ENCODE assay signal across 1 cellular context in the genomic region with DNA sequence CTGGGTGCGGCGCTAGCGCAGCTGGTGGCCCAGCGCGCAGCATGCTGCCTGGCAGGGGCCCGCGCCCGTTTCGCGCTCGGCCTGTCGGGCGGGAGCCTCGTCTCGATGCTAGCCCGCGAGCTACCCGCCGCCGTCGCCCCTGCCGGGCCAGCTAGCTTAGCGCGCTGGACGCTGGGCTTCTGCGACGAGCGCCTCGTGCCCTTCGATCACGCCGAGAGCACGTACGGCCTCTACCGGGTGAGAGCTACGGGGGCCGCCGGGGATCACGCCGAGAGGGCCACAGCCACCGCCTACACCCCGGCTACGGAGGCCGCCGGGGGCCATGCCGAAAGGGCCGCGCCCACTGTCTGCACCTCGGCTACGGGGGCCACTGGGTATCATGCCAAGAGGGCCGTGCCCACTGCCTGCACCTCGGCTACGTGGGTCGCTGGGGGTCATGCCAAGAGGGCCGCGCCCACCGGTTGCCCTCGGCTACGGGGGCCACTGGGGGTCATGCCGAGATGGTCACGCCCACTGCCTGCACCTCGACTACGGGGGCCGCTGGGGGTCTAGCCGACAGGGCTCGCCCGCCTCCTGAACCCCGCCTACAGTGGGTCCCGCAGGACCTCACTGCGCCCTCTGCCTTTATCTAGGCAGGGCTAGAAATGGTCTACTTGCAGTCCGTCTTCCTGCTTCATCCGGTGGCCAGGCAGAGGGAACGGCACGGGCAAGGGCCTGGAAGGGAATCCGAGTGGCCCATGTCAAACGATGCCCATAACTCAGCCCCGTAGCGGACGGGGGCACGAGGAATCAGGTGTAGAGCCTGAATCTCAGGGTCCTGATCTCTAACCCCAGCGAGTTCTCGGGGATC.
TF ChIP-seq lines count a peak whose summit lies in the region.

No MANE protein-coding gene starts in this region.

TF ChIP-seq in K562, 482 proteins besides CTCF, POLR2A, EP300 and RAD21 (continued from another document and continues in another):
- TF ChIP-seq, protein P1, sequence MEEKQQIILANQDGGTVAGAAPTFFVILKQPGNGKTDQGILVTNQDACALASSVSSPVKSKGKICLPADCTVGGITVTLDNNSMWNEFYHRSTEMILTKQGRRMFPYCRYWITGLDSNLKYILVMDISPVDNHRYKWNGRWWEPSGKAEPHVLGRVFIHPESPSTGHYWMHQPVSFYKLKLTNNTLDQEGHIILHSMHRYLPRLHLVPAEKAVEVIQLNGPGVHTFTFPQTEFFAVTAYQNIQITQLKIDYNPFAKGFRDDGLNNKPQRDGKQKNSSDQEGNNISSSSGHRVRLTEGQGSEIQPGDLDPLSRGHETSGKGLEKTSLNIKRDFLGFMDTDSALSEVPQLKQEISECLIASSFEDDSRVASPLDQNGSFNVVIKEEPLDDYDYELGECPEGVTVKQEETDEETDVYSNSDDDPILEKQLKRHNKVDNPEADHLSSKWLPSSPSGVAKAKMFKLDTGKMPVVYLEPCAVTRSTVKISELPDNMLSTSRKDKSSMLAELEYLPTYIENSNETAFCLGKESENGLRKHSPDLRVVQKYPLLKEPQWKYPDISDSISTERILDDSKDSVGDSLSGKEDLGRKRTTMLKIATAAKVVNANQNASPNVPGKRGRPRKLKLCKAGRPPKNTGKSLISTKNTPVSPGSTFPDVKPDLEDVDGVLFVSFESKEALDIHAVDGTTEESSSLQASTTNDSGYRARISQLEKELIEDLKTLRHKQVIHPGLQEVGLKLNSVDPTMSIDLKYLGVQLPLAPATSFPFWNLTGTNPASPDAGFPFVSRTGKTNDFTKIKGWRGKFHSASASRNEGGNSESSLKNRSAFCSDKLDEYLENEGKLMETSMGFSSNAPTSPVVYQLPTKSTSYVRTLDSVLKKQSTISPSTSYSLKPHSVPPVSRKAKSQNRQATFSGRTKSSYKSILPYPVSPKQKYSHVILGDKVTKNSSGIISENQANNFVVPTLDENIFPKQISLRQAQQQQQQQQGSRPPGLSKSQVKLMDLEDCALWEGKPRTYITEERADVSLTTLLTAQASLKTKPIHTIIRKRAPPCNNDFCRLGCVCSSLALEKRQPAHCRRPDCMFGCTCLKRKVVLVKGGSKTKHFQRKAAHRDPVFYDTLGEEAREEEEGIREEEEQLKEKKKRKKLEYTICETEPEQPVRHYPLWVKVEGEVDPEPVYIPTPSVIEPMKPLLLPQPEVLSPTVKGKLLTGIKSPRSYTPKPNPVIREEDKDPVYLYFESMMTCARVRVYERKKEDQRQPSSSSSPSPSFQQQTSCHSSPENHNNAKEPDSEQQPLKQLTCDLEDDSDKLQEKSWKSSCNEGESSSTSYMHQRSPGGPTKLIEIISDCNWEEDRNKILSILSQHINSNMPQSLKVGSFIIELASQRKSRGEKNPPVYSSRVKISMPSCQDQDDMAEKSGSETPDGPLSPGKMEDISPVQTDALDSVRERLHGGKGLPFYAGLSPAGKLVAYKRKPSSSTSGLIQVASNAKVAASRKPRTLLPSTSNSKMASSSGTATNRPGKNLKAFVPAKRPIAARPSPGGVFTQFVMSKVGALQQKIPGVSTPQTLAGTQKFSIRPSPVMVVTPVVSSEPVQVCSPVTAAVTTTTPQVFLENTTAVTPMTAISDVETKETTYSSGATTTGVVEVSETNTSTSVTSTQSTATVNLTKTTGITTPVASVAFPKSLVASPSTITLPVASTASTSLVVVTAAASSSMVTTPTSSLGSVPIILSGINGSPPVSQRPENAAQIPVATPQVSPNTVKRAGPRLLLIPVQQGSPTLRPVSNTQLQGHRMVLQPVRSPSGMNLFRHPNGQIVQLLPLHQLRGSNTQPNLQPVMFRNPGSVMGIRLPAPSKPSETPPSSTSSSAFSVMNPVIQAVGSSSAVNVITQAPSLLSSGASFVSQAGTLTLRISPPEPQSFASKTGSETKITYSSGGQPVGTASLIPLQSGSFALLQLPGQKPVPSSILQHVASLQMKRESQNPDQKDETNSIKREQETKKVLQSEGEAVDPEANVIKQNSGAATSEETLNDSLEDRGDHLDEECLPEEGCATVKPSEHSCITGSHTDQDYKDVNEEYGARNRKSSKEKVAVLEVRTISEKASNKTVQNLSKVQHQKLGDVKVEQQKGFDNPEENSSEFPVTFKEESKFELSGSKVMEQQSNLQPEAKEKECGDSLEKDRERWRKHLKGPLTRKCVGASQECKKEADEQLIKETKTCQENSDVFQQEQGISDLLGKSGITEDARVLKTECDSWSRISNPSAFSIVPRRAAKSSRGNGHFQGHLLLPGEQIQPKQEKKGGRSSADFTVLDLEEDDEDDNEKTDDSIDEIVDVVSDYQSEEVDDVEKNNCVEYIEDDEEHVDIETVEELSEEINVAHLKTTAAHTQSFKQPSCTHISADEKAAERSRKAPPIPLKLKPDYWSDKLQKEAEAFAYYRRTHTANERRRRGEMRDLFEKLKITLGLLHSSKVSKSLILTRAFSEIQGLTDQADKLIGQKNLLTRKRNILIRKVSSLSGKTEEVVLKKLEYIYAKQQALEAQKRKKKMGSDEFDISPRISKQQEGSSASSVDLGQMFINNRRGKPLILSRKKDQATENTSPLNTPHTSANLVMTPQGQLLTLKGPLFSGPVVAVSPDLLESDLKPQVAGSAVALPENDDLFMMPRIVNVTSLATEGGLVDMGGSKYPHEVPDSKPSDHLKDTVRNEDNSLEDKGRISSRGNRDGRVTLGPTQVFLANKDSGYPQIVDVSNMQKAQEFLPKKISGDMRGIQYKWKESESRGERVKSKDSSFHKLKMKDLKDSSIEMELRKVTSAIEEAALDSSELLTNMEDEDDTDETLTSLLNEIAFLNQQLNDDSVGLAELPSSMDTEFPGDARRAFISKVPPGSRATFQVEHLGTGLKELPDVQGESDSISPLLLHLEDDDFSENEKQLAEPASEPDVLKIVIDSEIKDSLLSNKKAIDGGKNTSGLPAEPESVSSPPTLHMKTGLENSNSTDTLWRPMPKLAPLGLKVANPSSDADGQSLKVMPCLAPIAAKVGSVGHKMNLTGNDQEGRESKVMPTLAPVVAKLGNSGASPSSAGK (IDR thresholded peaks at IDR 0.05): peak; percentile 99
- TF ChIP-seq TRIM24 (IDR thresholded peaks at IDR 0.05) (peak in 1 of 2 experiments; percentile 78; a peak in 2 of 4 replicates), CAMTA2 (CRISPR knock-in tag; conservative IDR thresholded peaks at IDR 0.05) (no peak), ZKSCAN1 (IDR thresholded peaks at IDR 0.05; ENCODE audit: low read depth, low read length) (peak; percentile 4; the same call in 1 of the 2 replicates), CBX1 (IDR thresholded peaks at IDR 0.05; ENCODE audit: low read depth) (peak; percentile 35), ZC3H4 (CRISPR knock-in tag; IDR thresholded peaks at IDR 0.05; ENCODE audit: borderline replicate concordance) (peak; percentile 79; the same call in 1 of the 2 replicates), CBX5 (IDR thresholded peaks at IDR 0.05; ENCODE audit: borderline replicate concordance, low read depth) (no peak), HMGN3 (IDR thresholded peaks at IDR 0.05; ENCODE audit: borderline replicate concordance, extremely low read depth, insufficient read length, low read depth, low read length) (peak; percentile 61), FOXJ3 (CRISPR knock-in tag; IDR thresholded peaks at IDR 0.05) (no peak), RFX7 (CRISPR knock-in tag; IDR thresholded peaks at IDR 0.05) (no peak), ARID2 (IDR thresholded peaks at IDR 0.05) (no peak), KAT2B (IDR thresholded peaks at IDR 0.05; ENCODE audit: low read depth, low read length) (no peak), ATF1 (CRISPR knock-in tag; IDR thresholded peaks at IDR 0.05) (no peak), ATF1 (tag; IDR thresholded peaks at IDR 0.05) (peak; percentile 80), ZNF780A (CRISPR knock-in tag; IDR thresholded peaks at IDR 0.05) (no peak), MCM5 (IDR thresholded peaks at IDR 0.05; ENCODE audit: low read depth) (no peak), ARID1B (IDR thresholded peaks at IDR 0.05) (0 out of 2 replicates have a peak, but pooled peaks have one; percentile 37), ZNF384 (IDR thresholded peaks at IDR 0.05; ENCODE audit: low read depth, low read length) (no peak)
- TF ChIP-seq, protein P2, sequence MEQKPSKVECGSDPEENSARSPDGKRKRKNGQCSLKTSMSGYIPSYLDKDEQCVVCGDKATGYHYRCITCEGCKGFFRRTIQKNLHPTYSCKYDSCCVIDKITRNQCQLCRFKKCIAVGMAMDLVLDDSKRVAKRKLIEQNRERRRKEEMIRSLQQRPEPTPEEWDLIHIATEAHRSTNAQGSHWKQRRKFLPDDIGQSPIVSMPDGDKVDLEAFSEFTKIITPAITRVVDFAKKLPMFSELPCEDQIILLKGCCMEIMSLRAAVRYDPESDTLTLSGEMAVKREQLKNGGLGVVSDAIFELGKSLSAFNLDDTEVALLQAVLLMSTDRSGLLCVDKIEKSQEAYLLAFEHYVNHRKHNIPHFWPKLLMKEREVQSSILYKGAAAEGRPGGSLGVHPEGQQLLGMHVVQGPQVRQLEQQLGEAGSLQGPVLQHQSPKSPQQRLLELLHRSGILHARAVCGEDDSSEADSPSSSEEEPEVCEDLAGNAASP (IDR thresholded peaks at IDR 0.05): no peak
- TF ChIP-seq, protein P3, sequence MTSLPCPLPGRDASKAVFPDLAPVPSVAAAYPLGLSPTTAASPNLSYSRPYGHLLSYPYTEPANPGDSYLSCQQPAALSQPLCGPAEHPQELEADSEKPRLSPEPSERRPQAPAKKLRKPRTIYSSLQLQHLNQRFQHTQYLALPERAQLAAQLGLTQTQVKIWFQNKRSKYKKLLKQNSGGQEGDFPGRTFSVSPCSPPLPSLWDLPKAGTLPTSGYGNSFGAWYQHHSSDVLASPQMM (CRISPR knock-in tag; IDR thresholded peaks at IDR 0.05): no peak
- TF ChIP-seq, protein P4, sequence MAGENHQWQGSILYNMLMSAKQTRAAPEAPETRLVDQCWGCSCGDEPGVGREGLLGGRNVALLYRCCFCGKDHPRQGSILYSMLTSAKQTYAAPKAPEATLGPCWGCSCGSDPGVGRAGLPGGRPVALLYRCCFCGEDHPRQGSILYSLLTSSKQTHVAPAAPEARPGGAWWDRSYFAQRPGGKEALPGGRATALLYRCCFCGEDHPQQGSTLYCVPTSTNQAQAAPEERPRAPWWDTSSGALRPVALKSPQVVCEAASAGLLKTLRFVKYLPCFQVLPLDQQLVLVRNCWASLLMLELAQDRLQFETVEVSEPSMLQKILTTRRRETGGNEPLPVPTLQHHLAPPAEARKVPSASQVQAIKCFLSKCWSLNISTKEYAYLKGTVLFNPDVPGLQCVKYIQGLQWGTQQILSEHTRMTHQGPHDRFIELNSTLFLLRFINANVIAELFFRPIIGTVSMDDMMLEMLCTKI (IDR thresholded peaks at IDR 0.05; ENCODE audit: partially characterized antibody): no peak
- TF ChIP-seq, protein P5, sequence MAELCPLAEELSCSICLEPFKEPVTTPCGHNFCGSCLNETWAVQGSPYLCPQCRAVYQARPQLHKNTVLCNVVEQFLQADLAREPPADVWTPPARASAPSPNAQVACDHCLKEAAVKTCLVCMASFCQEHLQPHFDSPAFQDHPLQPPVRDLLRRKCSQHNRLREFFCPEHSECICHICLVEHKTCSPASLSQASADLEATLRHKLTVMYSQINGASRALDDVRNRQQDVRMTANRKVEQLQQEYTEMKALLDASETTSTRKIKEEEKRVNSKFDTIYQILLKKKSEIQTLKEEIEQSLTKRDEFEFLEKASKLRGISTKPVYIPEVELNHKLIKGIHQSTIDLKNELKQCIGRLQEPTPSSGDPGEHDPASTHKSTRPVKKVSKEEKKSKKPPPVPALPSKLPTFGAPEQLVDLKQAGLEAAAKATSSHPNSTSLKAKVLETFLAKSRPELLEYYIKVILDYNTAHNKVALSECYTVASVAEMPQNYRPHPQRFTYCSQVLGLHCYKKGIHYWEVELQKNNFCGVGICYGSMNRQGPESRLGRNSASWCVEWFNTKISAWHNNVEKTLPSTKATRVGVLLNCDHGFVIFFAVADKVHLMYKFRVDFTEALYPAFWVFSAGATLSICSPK (IDR thresholded peaks at IDR 0.05; ENCODE audit: borderline replicate concordance): 0 out of 2 replicates have a peak, but pooled peaks have one; percentile 30
- TF ChIP-seq, protein P6, sequence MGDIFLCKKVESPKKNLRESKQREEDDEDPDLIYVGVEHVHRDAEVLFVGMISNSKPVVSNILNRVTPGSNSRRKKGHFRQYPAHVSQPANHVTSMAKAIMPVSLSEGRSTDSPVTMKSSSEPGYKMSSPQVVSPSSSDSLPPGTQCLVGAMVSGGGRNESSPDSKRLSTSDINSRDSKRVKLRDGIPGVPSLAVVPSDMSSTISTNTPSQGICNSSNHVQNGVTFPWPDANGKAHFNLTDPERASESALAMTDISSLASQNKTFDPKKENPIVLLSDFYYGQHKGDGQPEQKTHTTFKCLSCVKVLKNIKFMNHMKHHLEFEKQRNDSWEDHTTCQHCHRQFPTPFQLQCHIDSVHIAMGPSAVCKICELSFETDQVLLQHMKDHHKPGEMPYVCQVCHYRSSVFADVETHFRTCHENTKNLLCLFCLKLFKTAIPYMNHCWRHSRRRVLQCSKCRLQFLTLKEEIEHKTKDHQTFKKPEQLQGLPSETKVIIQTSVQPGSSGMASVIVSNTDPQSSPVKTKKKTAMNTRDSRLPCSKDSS (IDR thresholded peaks at IDR 0.05; ENCODE audit: low read depth, partially characterized antibody): no peak
- TF ChIP-seq, protein P7, sequence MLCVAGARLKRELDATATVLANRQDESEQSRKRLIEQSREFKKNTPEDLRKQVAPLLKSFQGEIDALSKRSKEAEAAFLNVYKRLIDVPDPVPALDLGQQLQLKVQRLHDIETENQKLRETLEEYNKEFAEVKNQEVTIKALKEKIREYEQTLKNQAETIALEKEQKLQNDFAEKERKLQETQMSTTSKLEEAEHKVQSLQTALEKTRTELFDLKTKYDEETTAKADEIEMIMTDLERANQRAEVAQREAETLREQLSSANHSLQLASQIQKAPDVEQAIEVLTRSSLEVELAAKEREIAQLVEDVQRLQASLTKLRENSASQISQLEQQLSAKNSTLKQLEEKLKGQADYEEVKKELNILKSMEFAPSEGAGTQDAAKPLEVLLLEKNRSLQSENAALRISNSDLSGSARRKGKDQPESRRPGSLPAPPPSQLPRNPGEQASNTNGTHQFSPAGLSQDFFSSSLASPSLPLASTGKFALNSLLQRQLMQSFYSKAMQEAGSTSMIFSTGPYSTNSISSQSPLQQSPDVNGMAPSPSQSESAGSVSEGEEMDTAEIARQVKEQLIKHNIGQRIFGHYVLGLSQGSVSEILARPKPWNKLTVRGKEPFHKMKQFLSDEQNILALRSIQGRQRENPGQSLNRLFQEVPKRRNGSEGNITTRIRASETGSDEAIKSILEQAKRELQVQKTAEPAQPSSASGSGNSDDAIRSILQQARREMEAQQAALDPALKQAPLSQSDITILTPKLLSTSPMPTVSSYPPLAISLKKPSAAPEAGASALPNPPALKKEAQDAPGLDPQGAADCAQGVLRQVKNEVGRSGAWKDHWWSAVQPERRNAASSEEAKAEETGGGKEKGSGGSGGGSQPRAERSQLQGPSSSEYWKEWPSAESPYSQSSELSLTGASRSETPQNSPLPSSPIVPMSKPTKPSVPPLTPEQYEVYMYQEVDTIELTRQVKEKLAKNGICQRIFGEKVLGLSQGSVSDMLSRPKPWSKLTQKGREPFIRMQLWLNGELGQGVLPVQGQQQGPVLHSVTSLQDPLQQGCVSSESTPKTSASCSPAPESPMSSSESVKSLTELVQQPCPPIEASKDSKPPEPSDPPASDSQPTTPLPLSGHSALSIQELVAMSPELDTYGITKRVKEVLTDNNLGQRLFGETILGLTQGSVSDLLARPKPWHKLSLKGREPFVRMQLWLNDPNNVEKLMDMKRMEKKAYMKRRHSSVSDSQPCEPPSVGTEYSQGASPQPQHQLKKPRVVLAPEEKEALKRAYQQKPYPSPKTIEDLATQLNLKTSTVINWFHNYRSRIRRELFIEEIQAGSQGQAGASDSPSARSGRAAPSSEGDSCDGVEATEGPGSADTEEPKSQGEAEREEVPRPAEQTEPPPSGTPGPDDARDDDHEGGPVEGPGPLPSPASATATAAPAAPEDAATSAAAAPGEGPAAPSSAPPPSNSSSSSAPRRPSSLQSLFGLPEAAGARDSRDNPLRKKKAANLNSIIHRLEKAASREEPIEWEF (CRISPR knock-in tag; IDR thresholded peaks at IDR 0.05): no peak
- TF ChIP-seq, protein P8, sequence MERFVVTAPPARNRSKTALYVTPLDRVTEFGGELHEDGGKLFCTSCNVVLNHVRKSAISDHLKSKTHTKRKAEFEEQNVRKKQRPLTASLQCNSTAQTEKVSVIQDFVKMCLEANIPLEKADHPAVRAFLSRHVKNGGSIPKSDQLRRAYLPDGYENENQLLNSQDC (CRISPR knock-in tag; IDR thresholded peaks at IDR 0.05): no peak
